ENCODE assay signal across 33 cellular contexts in the genomic region with DNA sequence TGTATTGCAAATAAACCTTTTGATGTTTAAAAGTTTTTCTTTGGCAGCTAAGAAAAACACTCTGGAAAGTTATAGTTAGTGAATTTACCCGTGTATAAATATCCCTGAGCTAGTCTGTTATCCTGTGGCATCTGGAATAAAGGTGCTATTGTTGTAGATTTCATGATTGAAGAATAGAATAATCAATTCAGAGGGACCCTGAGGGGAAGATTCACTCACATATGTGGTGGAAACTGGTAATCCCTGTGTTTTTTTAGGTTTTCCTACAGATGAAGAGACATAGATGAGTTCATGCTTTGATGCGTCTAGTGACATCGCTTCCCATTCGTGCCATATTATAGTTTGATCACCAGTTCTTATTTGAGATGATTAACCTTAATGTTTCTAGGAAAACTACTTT.
"Had no signal": no experiment of that assay in that cellular context is flagged by ENCODE, and none has a peak within 500 bp of the region (broad histone marks: within the 10 kb centered on the region; RNA-seq: fewer than 3 reads in every experiment).

No MANE protein-coding gene starts in this region.

- H3K9me3 ChIP-seq: ascending aorta had no signal

- H3K27ac Mint-ChIP-seq: activated B cell treated with CpG ODN at 0.5 μM for 24 hours; activated CD4-positive, alpha-beta memory T cell treated with anti-CD3 and anti-CD28 coated beads, Interleukin-2, amount 10 ng/mL, durations not matched to agents 7 days and 5 days; activated CD4-positive, alpha-beta T cell treated with anti-CD3 and anti-CD28 coated beads, Interleukin-2, amount 10 ng/mL, durations not matched to agents 24 days and 14 days; activated CD8-positive, alpha-beta memory T cell treated with anti-CD3 and anti-CD28 coated beads, Interleukin-2, amount 10 ng/mL, durations not matched to agents 7 days and 5 days; activated CD8-positive, alpha-beta T cell treated with anti-CD3 and anti-CD28 coated beads, Interleukin-2, amount 10 ng/mL, durations not matched to agents 7 days and 5 days; activated naive CD4-positive, alpha-beta T cell treated with anti-CD3 and anti-CD28 coated beads, Interleukin-2, amount 10 ng/mL, durations not matched to agents 7 days and 5 days; activated naive CD4-positive, alpha-beta T cell treated with anti-CD3 and anti-CD28 coated beads, Interleukin-2, amount 50 U/mL, for 24 hours; activated naive CD8-positive, alpha-beta T cell; activated naive CD8-positive, alpha-beta T cell treated with anti-CD3 and anti-CD28 coated beads, Interleukin-2, amount 10 ng/mL, durations not matched to agents 7 days and 5 days; activated naive CD8-positive, alpha-beta T cell treated with anti-CD3 and anti-CD28 coated beads, Interleukin-2, amount 50 U/mL, for 24 hours; activated T-cell treated with anti-CD3 and anti-CD28 coated beads, Interleukin-2, amount 50 U/mL, for 24 hours; activated T-helper 2 cell treated with anti-CD3 and anti-CD28 coated beads, Interferon-gamma antibody, Interleukin-2, Interleukin-4, amounts not matched to agents 10 μg/mL and 5 μg/mL and 100 μg/mL, durations not matched to agents 14 hours and 24 hours and 36 hours; brain; T-helper 1 cell treated with Interleukin-12 subunit alpha and Interleukin-12 subunit beta and Interleukin-4 antibody, amounts not matched to agents 30 μg/mL and 1 μg/mL, for 36 hours; T-helper 2 cell treated with Interferon-gamma antibody and Interleukin-4, amounts not matched to agents 5 μg/mL and 100 μg/mL, for 36 hours had no signal

- H3K4me3 ChIP-seq: ascending aorta had no signal

- H3K27ac ChIP-seq: ascending aorta, VCaP had no signal

- H3K27me3 ChIP-seq: ascending aorta had no signal

- H3K4me1 Mint-ChIP-seq: activated B cell treated with CpG ODN at 0.5 μM for 24 hours; activated CD4-positive, alpha-beta memory T cell treated with anti-CD3 and anti-CD28 coated beads, Interleukin-2, amount 10 ng/mL, durations not matched to agents 7 days and 5 days; activated CD4-positive, alpha-beta T cell treated with anti-CD3 and anti-CD28 coated beads, Interleukin-2, amount 10 ng/mL, durations not matched to agents 24 days and 14 days; activated CD8-positive, alpha-beta memory T cell treated with anti-CD3 and anti-CD28 coated beads, Interleukin-2, amount 10 ng/mL, durations not matched to agents 7 days and 5 days; activated naive CD4-positive, alpha-beta T cell treated with anti-CD3 and anti-CD28 coated beads, Interleukin-2, amount 10 ng/mL, durations not matched to agents 7 days and 5 days; activated naive CD4-positive, alpha-beta T cell treated with anti-CD3 and anti-CD28 coated beads, Interleukin-2, amount 50 U/mL, for 24 hours; activated naive CD8-positive, alpha-beta T cell treated with anti-CD3 and anti-CD28 coated beads, Interleukin-2, amount 10 ng/mL, durations not matched to agents 7 days and 5 days; activated naive CD8-positive, alpha-beta T cell treated with anti-CD3 and anti-CD28 coated beads, Interleukin-2, amount 50 U/mL, for 24 hours had no signal

- ATAC-seq: activated CD8-positive, alpha-beta memory T cell treated with anti-CD3 and anti-CD28 coated beads, Interleukin-2, amount 10 ng/mL, durations not matched to agents 7 days and 5 days; activated CD8-positive, alpha-beta T cell treated with anti-CD3 and anti-CD28 coated beads, Interleukin-2, amount 10 ng/mL, durations not matched to agents 7 days and 5 days; activated naive CD8-positive, alpha-beta T cell treated with anti-CD3 and anti-CD28 coated beads, Interleukin-2, amount 50 U/mL, for 24 hours had no signal

- H3K9me3 Mint-ChIP-seq: activated B cell treated with CpG ODN at 0.5 μM for 24 hours; activated CD4-positive, alpha-beta memory T cell treated with anti-CD3 and anti-CD28 coated beads, Interleukin-2, amount 10 ng/mL, durations not matched to agents 7 days and 5 days; activated CD4-positive, alpha-beta T cell treated with anti-CD3 and anti-CD28 coated beads, Interleukin-2, amount 10 ng/mL, durations not matched to agents 24 days and 14 days; activated naive CD4-positive, alpha-beta T cell treated with anti-CD3 and anti-CD28 coated beads, Interleukin-2, amount 10 ng/mL, durations not matched to agents 7 days and 5 days; activated naive CD4-positive, alpha-beta T cell treated with anti-CD3 and anti-CD28 coated beads, Interleukin-2, amount 50 U/mL, for 24 hours; activated naive CD8-positive, alpha-beta T cell treated with anti-CD3 and anti-CD28 coated beads, Interleukin-2, amount 50 U/mL, for 24 hours; brain had no signal

- H3K27me3 Mint-ChIP-seq: activated B cell treated with CpG ODN at 0.5 μM for 24 hours; activated CD4-positive, alpha-beta memory T cell treated with anti-CD3 and anti-CD28 coated beads, Interleukin-2, amount 10 ng/mL, durations not matched to agents 7 days and 5 days; activated CD4-positive, alpha-beta T cell treated with anti-CD3 and anti-CD28 coated beads, Interleukin-2, amount 10 ng/mL, durations not matched to agents 24 days and 14 days; activated CD8-positive, alpha-beta memory T cell treated with anti-CD3 and anti-CD28 coated beads, Interleukin-2, amount 10 ng/mL, durations not matched to agents 7 days and 5 days; activated naive CD4-positive, alpha-beta T cell treated with anti-CD3 and anti-CD28 coated beads, Interleukin-2, amount 10 ng/mL, durations not matched to agents 7 days and 5 days; activated naive CD4-positive, alpha-beta T cell treated with anti-CD3 and anti-CD28 coated beads, Interleukin-2, amount 50 U/mL, for 24 hours; activated naive CD8-positive, alpha-beta T cell; activated naive CD8-positive, alpha-beta T cell treated with anti-CD3 and anti-CD28 coated beads, Interleukin-2, amount 10 ng/mL, durations not matched to agents 7 days and 5 days; activated naive CD8-positive, alpha-beta T cell treated with anti-CD3 and anti-CD28 coated beads, Interleukin-2, amount 50 U/mL, for 24 hours; activated T-cell treated with anti-CD3 and anti-CD28 coated beads, Interleukin-2, amount 50 U/mL, for 24 hours; brain had no signal

- H3K4me1 ChIP-seq: ascending aorta had no signal

- DNase-seq: activated B cell treated with CpG ODN at 0.5 μM for 24 hours; activated CD4-positive, alpha-beta memory T cell treated with anti-CD3 and anti-CD28 coated beads, Interleukin-2, amount 10 ng/mL, durations not matched to agents 7 days and 5 days; activated CD4-positive, alpha-beta T cell treated with anti-CD3 and anti-CD28 coated beads for 4 hours; activated CD4-positive, alpha-beta T cell treated with anti-CD3 and anti-CD28 coated beads, Interleukin-2, amount 10 ng/mL, durations not matched to agents 24 days and 14 days; activated CD4-positive, alpha-beta T cell treated with anti-CD3 and anti-CD28 coated beads, Interleukin-2, amount 50 U/mL, for 1 hour; activated CD4-positive, alpha-beta T cell treated with anti-CD3 and anti-CD28 coated beads, Interleukin-2, amount 50 U/mL, for 4 hours; activated CD4-positive, CD25-positive, alpha-beta regulatory T cell treated with anti-CD3 and anti-CD28 coated beads, Interleukin-2, amount 50 U/mL, for 72 hours; activated CD8-positive, alpha-beta memory T cell treated with anti-CD3 and anti-CD28 coated beads for 24 hours; activated CD8-positive, alpha-beta memory T cell treated with anti-CD3 and anti-CD28 coated beads, Interleukin-2, amount 10 ng/mL, durations not matched to agents 7 days and 5 days; activated CD8-positive, alpha-beta memory T cell treated with anti-CD3 and anti-CD28 coated beads, Interleukin-2, amount 50 U/mL, for 48 hours; activated CD8-positive, alpha-beta T cell treated with anti-CD3 and anti-CD28 coated beads, Interleukin-2, amount 10 ng/mL, durations not matched to agents 7 days and 5 days; activated effector memory CD4-positive, alpha-beta T cell treated with Interleukin-2 at 50 U/mL for 16 hours; activated gamma-delta T cell; activated naive CD4-positive, alpha-beta T cell treated with anti-CD3 and anti-CD28 coated beads, Interleukin-2, amount 10 ng/mL, durations not matched to agents 7 days and 5 days; activated naive CD4-positive, alpha-beta T cell treated with Interleukin-2 at 50 U/mL for 16 hours; activated naive CD8-positive, alpha-beta T cell treated with anti-CD3 and anti-CD28 coated beads, Interleukin-2, amount 10 ng/mL, durations not matched to agents 7 days and 5 days; activated naive CD8-positive, alpha-beta T cell treated with anti-CD3 and anti-CD28 coated beads, Interleukin-2, amount 50 U/mL, for 24 hours; activated T-cell treated with anti-CD3 and anti-CD28 coated beads, Interleukin-2, amount 50 U/mL, for 24 hours; activated T-cell treated with anti-CD3 and anti-CD28 coated beads, Interleukin-2, amount 50 U/mL, for 48 hours; amygdala; anterior cingulate cortex; central memory CD4-positive, alpha-beta T cell; T-helper 1 cell; T-helper 2 cell; T-helper 9 cell had no signal

- H3K36me3 Mint-ChIP-seq: activated CD8-positive, alpha-beta memory T cell treated with anti-CD3 and anti-CD28 coated beads, Interleukin-2, amount 10 ng/mL, durations not matched to agents 7 days and 5 days; activated naive CD4-positive, alpha-beta T cell treated with anti-CD3 and anti-CD28 coated beads, Interleukin-2, amount 10 ng/mL, durations not matched to agents 7 days and 5 days; activated naive CD4-positive, alpha-beta T cell treated with anti-CD3 and anti-CD28 coated beads, Interleukin-2, amount 50 U/mL, for 24 hours; activated naive CD8-positive, alpha-beta T cell; activated naive CD8-positive, alpha-beta T cell treated with anti-CD3 and anti-CD28 coated beads, Interleukin-2, amount 10 ng/mL, durations not matched to agents 7 days and 5 days; brain had no signal

- H3K4me3 Mint-ChIP-seq: activated B cell treated with CpG ODN at 0.5 μM for 24 hours; activated CD4-positive, alpha-beta memory T cell treated with anti-CD3 and anti-CD28 coated beads, Interleukin-2, amount 10 ng/mL, durations not matched to agents 7 days and 5 days; activated CD4-positive, alpha-beta T cell treated with anti-CD3 and anti-CD28 coated beads, Interleukin-2, amount 10 ng/mL, durations not matched to agents 24 days and 14 days; activated CD8-positive, alpha-beta memory T cell treated with anti-CD3 and anti-CD28 coated beads, Interleukin-2, amount 10 ng/mL, durations not matched to agents 7 days and 5 days; activated CD8-positive, alpha-beta T cell treated with anti-CD3 and anti-CD28 coated beads, Interleukin-2, amount 10 ng/mL, durations not matched to agents 7 days and 5 days; activated naive CD4-positive, alpha-beta T cell treated with anti-CD3 and anti-CD28 coated beads, Interleukin-2, amount 10 ng/mL, durations not matched to agents 7 days and 5 days; activated naive CD4-positive, alpha-beta T cell treated with anti-CD3 and anti-CD28 coated beads, Interleukin-2, amount 50 U/mL, for 24 hours; activated naive CD8-positive, alpha-beta T cell; activated naive CD8-positive, alpha-beta T cell treated with anti-CD3 and anti-CD28 coated beads, Interleukin-2, amount 10 ng/mL, durations not matched to agents 7 days and 5 days; activated naive CD8-positive, alpha-beta T cell treated with anti-CD3 and anti-CD28 coated beads, Interleukin-2, amount 50 U/mL, for 24 hours; activated T-cell treated with anti-CD3 and anti-CD28 coated beads, Interleukin-2, amount 50 U/mL, for 24 hours; brain; T-helper 1 cell treated with Interleukin-12 subunit alpha and Interleukin-12 subunit beta and Interleukin-4 antibody, amounts not matched to agents 30 μg/mL and 1 μg/mL, for 36 hours; T-helper 2 cell treated with Interferon-gamma antibody and Interleukin-4, amounts not matched to agents 5 μg/mL and 100 μg/mL, for 36 hours had no signal
